ENCODE assay signal across 8 cellular contexts in the genomic region with DNA sequence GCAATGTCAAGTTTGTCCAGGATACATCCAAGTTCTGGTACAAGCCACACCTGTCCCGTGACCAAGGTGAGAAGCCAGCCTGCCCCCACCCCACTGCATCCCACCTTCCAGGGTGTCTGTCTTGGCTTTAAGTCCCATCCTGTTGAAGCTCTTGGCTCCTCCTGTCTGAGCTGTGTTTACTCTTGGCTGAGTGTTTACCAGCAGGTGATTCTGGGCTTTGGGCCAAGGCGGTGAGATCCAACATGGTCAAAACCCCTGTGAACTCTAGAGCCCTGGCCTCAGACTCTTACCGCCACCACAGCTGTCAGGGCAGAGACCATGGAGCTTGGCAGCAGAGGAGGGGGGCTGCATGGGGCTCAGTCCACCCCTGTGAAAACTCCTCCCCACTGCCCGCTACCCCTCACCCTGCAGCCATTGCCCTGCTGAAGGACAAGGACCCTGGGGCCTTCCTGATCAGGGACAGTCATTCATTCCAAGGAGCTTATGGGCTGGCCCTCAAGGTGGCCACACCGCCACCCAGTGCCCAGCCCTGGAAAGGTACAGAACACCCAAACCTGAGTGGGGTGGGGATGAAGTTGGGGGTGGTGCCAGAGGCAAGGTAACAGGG. TPM values are rescaled to one million over a fixed set of nuclear protein-coding genes. Genes with fewer than 3 reads are reported as not detected.
DNase-seq lines count a peak whose midpoint lies in the region; ATAC-seq, FAIRE-seq and TF ChIP-seq lines count a peak whose summit lies in the region.

No MANE protein-coding gene starts in this region.

- TF ChIP-seq CTCF in NB4 (IDR thresholded peaks at IDR 0.05; ENCODE audit: low read depth, low read length) (peak; percentile 36), astrocyte (IDR thresholded peaks at IDR 0.05; ENCODE audit: insufficient read depth, low read depth, low read length) (no peak), lower lobe of right lung (IDR thresholded peaks at IDR 0.05) (peak; percentile 26)

- H3K9me3 Mint-ChIP-seq in astrocyte (ENCODE audit: unreplicated experiment) = peaks cover under 1% of the 10 kb centered on the region
- no peaks in the 10 kb centered on the region for H3K9me3 Mint-ChIP-seq in activated naive CD4-positive, alpha-beta T cell treated with anti-CD3 and anti-CD28 coated beads, Interleukin-2, amount 10 ng/mL, durations not matched to agents 7 days and 5 days

- FAIRE-seq in astrocyte (lab: Jason Lieb, UNC) = no peak

- CTCF ChIA-PET in activated naive CD4-positive, alpha-beta T cell treated with anti-CD3 and anti-CD28 coated beads, Interleukin-2, amount 10 ng/mL, durations not matched to agents 7 days and 5 days (lab: Charles Lee) = interaction anchor here (0.7 to 1.4 kb wide), 6 partner anchors 8 to 284 kb away, joined by 3 to 7 read pairs (median 3); no protein-coding TSS in a partner anchor

- H3K27me3 Mint-ChIP-seq in astrocyte (ENCODE audit: low read depth, unreplicated experiment) = peaks cover 1% of the 10 kb centered on the region
- H3K27me3 Mint-ChIP-seq in activated naive CD4-positive, alpha-beta T cell treated with anti-CD3 and anti-CD28 coated beads, Interleukin-2, amount 10 ng/mL, durations not matched to agents 7 days and 5 days = peaks cover 34% of the 10 kb centered on the region

- TF ChIP-seq POLR2A in NB4 (IDR thresholded peaks at IDR 0.05; ENCODE audit: extremely low read depth, insufficient read length) = no peak

- H3K4me3 Mint-ChIP-seq in astrocyte (ENCODE audit: unreplicated experiment) = no peak overlapping the region
- H3K4me3 Mint-ChIP-seq in activated naive CD4-positive, alpha-beta T cell treated with anti-CD3 and anti-CD28 coated beads, Interleukin-2, amount 10 ng/mL, durations not matched to agents 7 days and 5 days = no peak overlapping the region

- peak overlapping the region; percentile 53 for H3K27ac Mint-ChIP-seq in astrocyte (ENCODE audit: unreplicated experiment)
- H3K27ac Mint-ChIP-seq in activated naive CD4-positive, alpha-beta T cell treated with anti-CD3 and anti-CD28 coated beads, Interleukin-2, amount 10 ng/mL, durations not matched to agents 7 days and 5 days = no peak overlapping the region

- H3K36me3 Mint-ChIP-seq in astrocyte (ENCODE audit: low read depth, unreplicated experiment) = peaks cover 26% of the 10 kb centered on the region
- peaks cover 16% of the 10 kb centered on the region for H3K36me3 Mint-ChIP-seq in activated naive CD4-positive, alpha-beta T cell treated with anti-CD3 and anti-CD28 coated beads, Interleukin-2, amount 10 ng/mL, durations not matched to agents 7 days and 5 days

- no peak overlapping the region for H3K9ac ChIP-seq in astrocyte (ENCODE audit: low read length)

- ATAC-seq in lower lobe of right lung = peak; percentile 59 to 77
- no peak for ATAC-seq in GM21360 (IDR thresholded peaks at IDR 0.05; ENCODE audit: unreplicated experiment)

- no peak overlapping the region for H3K4me3 ChIP-seq in NB4 (ENCODE audit: low read depth, low read length)
- no peak overlapping the region for H3K4me3 ChIP-seq in astrocyte (ENCODE audit: insufficient read depth, low read depth, low read length)
- H3K4me3 ChIP-seq in lower lobe of right lung = no peak overlapping the region

- H3K27ac ChIP-seq in astrocyte (ENCODE audit: low read depth, low read length) (no peak overlapping the region), lower lobe of right lung (peak overlapping the region; percentile 67)

- H3K4me1 Mint-ChIP-seq in astrocyte (ENCODE audit: low read depth, unreplicated experiment) = peaks cover 10% of the 10 kb centered on the region
- peaks cover 5% of the 10 kb centered on the region for H3K4me1 Mint-ChIP-seq in activated naive CD4-positive, alpha-beta T cell treated with anti-CD3 and anti-CD28 coated beads, Interleukin-2, amount 10 ng/mL, durations not matched to agents 7 days and 5 days

- peaks cover 17% of the 10 kb centered on the region for H4K20me1 ChIP-seq in astrocyte (ENCODE audit: insufficient read depth, low read length)

- H2AFZ ChIP-seq in astrocyte (ENCODE audit: low read depth, low read length) = no peak overlapping the region

- DNase-seq in COR-L47 (lab: John Stamatoyannopoulos, UW) = peak; percentile 88
- DNase-seq in NB4 (ENCODE audit: low read depth) = peak; percentile 44
- no peak for DNase-seq in astrocyte (ENCODE audit: low read depth)
- peak; percentile 85 for DNase-seq in lower lobe of right lung
- no peak for DNase-seq in NCI-H1694 (lab: John Stamatoyannopoulos, UW)
- DNase-seq in middle frontal gyrus (ENCODE audit: extremely low spot score, low spot score) = no peak
- no peak for DNase-seq in activated naive CD4-positive, alpha-beta T cell treated with anti-CD3 and anti-CD28 coated beads, Interleukin-2, amount 10 ng/mL, durations not matched to agents 7 days and 5 days

- H3K36me3 ChIP-seq in astrocyte (ENCODE audit: insufficient read depth, low read length) (peaks cover 2% of the 10 kb centered on the region), lower lobe of right lung (peaks cover 100% of the 10 kb centered on the region)

- H3K27me3 ChIP-seq in astrocyte (ENCODE audit: insufficient read depth, low read length) (no peaks in the 10 kb centered on the region), lower lobe of right lung (ENCODE audit: low read depth) (no peaks in the 10 kb centered on the region)

- intact Hi-C loops in lower lobe of right lung (cut with DNase I) = no loop called here

- no peak overlapping the region for H3K4me2 ChIP-seq in astrocyte (ENCODE audit: low read length)

- H3K4me1 ChIP-seq in astrocyte (ENCODE audit: insufficient read depth, low read length) = peaks cover 17% of the 10 kb centered on the region
- peaks cover 52% of the 10 kb centered on the region for H3K4me1 ChIP-seq in lower lobe of right lung

- no peaks in the 10 kb centered on the region for H3K79me2 ChIP-seq in astrocyte (ENCODE audit: insufficient read depth, low read length)

- no peaks in the 10 kb centered on the region for H3K9me3 ChIP-seq in astrocyte (ENCODE audit: insufficient read depth, low read depth, low read length)
- H3K9me3 ChIP-seq in lower lobe of right lung = no peaks in the 10 kb centered on the region

RNA-seq across cellular contexts. Expression of a gene that starts 11.6 kb away (rescaled TPM):
- 15.4 and 21.1 TPM in 2 replicates for total RNA-seq in astrocyte
- 186 TPM for total RNA-seq in lower lobe of right lung

RNA-seq across cellular contexts. Expression of a gene that starts 17.7 kb away (rescaled TPM):
- 21.8 and 22.8 TPM in 2 replicates for total RNA-seq in astrocyte
- 47.9 TPM for total RNA-seq in lower lobe of right lung

RNA-seq across cellular contexts. Expression of a gene that starts 36.0 kb away (rescaled TPM):
- 20.8 and 26.3 TPM in 2 replicates for total RNA-seq in astrocyte
- total RNA-seq in lower lobe of right lung = 58.5 TPM

RNA-seq across cellular contexts. Expression of a gene that starts 41.8 kb away (rescaled TPM):
- not detected in 2 replicates for total RNA-seq in astrocyte
- not detected for total RNA-seq in lower lobe of right lung

RNA-seq across cellular contexts. Expression of a gene that starts 55.3 kb away (rescaled TPM):
- total RNA-seq in astrocyte (231 and 242 TPM in 2 replicates), lower lobe of right lung (453 TPM)

Comparison
In these comparisons a context has a peak if more than half of its experiments do, and no peak if none do; other contexts are left out.
1. DNase-seq: peak in COR-L47 (single experiment), NB4 (single experiment) and lower lobe of right lung (single experiment); none in astrocyte (single experiment), NCI-H1694 (single experiment), middle frontal gyrus (single experiment) and activated naive CD4-positive, alpha-beta T cell treated with anti-CD3 and anti-CD28 coated beads, Interleukin-2, amount 10 ng/mL, durations not matched to agents 7 days and 5 days (single experiment).